8 cellular contexts compared by ENCODE assay signal in the genomic region with DNA sequence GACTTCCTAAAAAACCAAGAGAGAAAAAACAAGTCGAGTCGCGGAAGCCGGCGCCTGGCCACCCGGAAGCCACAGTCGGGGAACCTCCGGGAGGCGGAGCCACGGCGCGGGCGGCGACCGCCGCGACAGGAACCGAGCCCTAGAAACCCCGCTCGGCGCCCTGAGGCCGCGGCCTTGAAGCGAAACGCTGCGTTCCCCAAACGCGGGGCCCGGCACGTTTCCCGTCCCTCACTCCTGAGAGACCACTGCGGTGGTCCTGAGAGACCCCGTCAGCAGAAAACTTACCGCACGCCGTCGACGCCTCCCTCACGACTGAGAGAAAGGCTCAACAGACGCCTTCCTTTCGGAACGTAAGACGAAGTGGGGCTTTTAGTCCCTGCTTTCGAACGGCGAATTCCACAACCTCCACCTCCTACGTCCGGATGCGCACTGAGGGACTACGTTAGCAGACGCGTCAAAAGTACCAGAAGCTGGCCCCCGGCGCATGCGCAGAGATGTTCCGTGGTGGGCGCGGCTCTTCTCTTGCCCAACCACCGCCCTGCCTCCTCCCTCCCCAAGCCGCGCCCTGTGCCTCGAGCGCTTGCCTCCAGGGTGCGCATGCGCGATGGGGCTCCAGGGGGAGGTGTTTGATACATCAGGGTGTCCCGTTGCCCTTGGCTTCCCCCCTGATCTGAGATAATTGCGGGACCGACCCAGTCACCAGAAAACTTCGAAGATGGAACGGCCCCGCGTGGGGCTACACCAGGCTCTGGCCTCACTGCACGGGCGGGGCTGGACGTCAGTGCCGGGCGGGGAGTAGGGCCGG. TPM values are rescaled to one million over a fixed set of nuclear protein-coding genes. Genes with fewer than 3 reads are reported as not detected.
A peak's percentile ranks its signal among the peaks of the same experiment; 100 is the strongest.
DNase-seq lines count a peak whose midpoint lies in the region; ATAC-seq and TF ChIP-seq lines count a peak whose summit lies in the region.

A gene with protein sequence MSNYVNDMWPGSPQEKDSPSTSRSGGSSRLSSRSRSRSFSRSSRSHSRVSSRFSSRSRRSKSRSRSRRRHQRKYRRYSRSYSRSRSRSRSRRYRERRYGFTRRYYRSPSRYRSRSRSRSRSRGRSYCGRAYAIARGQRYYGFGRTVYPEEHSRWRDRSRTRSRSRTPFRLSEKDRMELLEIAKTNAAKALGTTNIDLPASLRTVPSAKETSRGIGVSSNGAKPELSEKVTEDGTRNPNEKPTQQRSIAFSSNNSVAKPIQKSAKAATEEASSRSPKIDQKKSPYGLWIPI (minus strand): TSS at position 431 of the 805 bp plus-strand sequence. CDS start 491 bp downstream, outside the sequence.

- H3K4me1 Mint-ChIP-seq in CD8-positive, alpha-beta T cell (ENCODE audit: low read depth): peaks cover 43% of the 10 kb centered on the region

- CTCF ChIA-PET in CD8-positive, alpha-beta T cell (lab: Charles Lee): interaction anchor here (1.2 kb wide), 1 partner anchor 15 kb away, joined by 3 read pairs; a partner anchor contains a TSS
- CTCF ChIA-PET in activated CD8-positive, alpha-beta memory T cell treated with anti-CD3 and anti-CD28 coated beads for 36 hours (lab: Charles Lee): interaction anchor here (1.0 kb wide), 1 partner anchor 15 kb away, joined by 3 read pairs; no protein-coding TSS in a partner anchor

- H3K27ac Mint-ChIP-seq in CD8-positive, alpha-beta T cell: peak within 1 kb of the TSS; percentile 99

- peak within 1 kb of the TSS; percentile 97 for H3K27ac ChIP-seq in CD8-positive, alpha-beta T cell (ENCODE audit: low read depth, low read length)
- H3K27ac ChIP-seq in effector memory CD4-positive, alpha-beta T cell (ENCODE audit: insufficient read depth, low read length, poor library complexity, severe bottlenecking): peak within 1 kb of the TSS; percentile 99

- H3K9me3 ChIP-seq in CD8-positive, alpha-beta T cell (ENCODE audit: low read length): no peaks in the 10 kb centered on the region
- H3K9me3 ChIP-seq in effector memory CD4-positive, alpha-beta T cell (ENCODE audit: control insufficient read depth, low read length): no peaks in the 10 kb centered on the region

- peaks cover 45% of the 10 kb centered on the region for H3K4me1 ChIP-seq in CD8-positive, alpha-beta T cell (ENCODE audit: insufficient read depth, low read length)
- H3K4me1 ChIP-seq in effector memory CD4-positive, alpha-beta T cell (ENCODE audit: control insufficient read depth, insufficient read depth, low read length, poor library complexity, severe bottlenecking): peaks cover 32% of the 10 kb centered on the region

- POLR2A ChIA-PET in CD8-positive, alpha-beta T cell (lab: Charles Lee): interaction anchor here (0.6 to 5.4 kb wide), 18 partner anchors 9 to 1253 kb away, joined by 3 to 131 read pairs (median 4); a partner anchor contains a TSS
- POLR2A ChIA-PET in activated CD8-positive, alpha-beta memory T cell treated with anti-CD3 and anti-CD28 coated beads for 36 hours (lab: Charles Lee): interaction anchor here (0.5 to 1.4 kb wide), 3 partner anchors 8 to 604 kb away, joined by 3 to 16 read pairs (median 3); a partner anchor contains a TSS

- intact Hi-C loops in CD8-positive, alpha-beta T cell (cut with DNase I, micrococcal nuclease): loop anchor here (1.0 to 10.0 kb wide), 8 partner anchors 15 to 868 kb away; a partner anchor contains a TSS

- no peak for TF ChIP-seq CTCF in CD8-positive, alpha-beta T cell (IDR thresholded peaks at IDR 0.05)

- peak within 1 kb of the TSS; percentile 82 for H3K4me3 ChIP-seq in CD8-positive, alpha-beta T cell (ENCODE audit: low read depth, low read length)
- peak within 1 kb of the TSS; percentile 99 for H3K4me3 ChIP-seq in effector memory CD4-positive, alpha-beta T cell (ENCODE audit: insufficient read depth, low read depth, low read length, poor library complexity, severe bottlenecking)

- H3K9me3 Mint-ChIP-seq in CD8-positive, alpha-beta T cell: no peaks in the 10 kb centered on the region

- peaks cover 48% of the 10 kb centered on the region for H3K36me3 Mint-ChIP-seq in CD8-positive, alpha-beta T cell

- H3K27me3 Mint-ChIP-seq in CD8-positive, alpha-beta T cell (ENCODE audit: low read depth): no peaks in the 10 kb centered on the region

- peak; percentile 86 for ATAC-seq in CD8-positive, alpha-beta T cell
- ATAC-seq in GM19467 (IDR thresholded peaks at IDR 0.05; ENCODE audit: unreplicated experiment): peak; percentile 81

- peaks cover 41% of the 10 kb centered on the region for H3K36me3 ChIP-seq in CD8-positive, alpha-beta T cell (ENCODE audit: insufficient read depth, low read length)
- peaks cover 46% of the 10 kb centered on the region for H3K36me3 ChIP-seq in effector memory CD4-positive, alpha-beta T cell (ENCODE audit: control insufficient read depth, insufficient read depth, low read length)

- peak; percentile 99 to 100 (median 100) for DNase-seq in CD8-positive, alpha-beta T cell
- peak; percentile 90 for DNase-seq in HS-5 (ENCODE audit: low read depth)
- peak; percentile 99 for DNase-seq in NK-92 treated with Interleukin-12 subunit alpha and Interleukin-12 subunit beta, amount 100 ng/mL, for 24 hours (lab: John Stamatoyannopoulos, UW)
- peak; percentile 99 to 100 (median 100) for DNase-seq in effector memory CD4-positive, alpha-beta T cell
- DNase-seq in medulla oblongata (ENCODE audit: extremely low spot score): peak; percentile 100
- peak; percentile 100 for DNase-seq in stimulated activated CD8-positive, alpha-beta memory T cell treated with anti-CD3 and anti-CD28 coated beads, Interleukin-12 subunit alpha, Interleukin-12 subunit beta, amount 100 ng/mL, for 1 hour (ENCODE audit: low read depth)

- no peaks in the 10 kb centered on the region for H3K27me3 ChIP-seq in CD8-positive, alpha-beta T cell (ENCODE audit: insufficient read depth, low read length)
- no peaks in the 10 kb centered on the region for H3K27me3 ChIP-seq in effector memory CD4-positive, alpha-beta T cell (replicated peaks; ENCODE audit: control insufficient read depth, insufficient read depth, low read length, poor library complexity, severe bottlenecking)

- peak within 1 kb of the TSS; percentile 96 for H3K4me3 Mint-ChIP-seq in CD8-positive, alpha-beta T cell

RNA-seq across cellular contexts. Expression of the gene that starts here (rescaled TPM):
- 100 to 1,000 TPM; 472 to 482 TPM for total RNA-seq in CD8-positive, alpha-beta T cell
- 10 to 100 TPM; 81.0 to 95.0 TPM for total RNA-seq in activated CD8-positive, alpha-beta memory T cell treated with anti-CD3 and anti-CD28 coated beads for 36 hours

Comparison
In these comparisons a context has a peak if more than half of its experiments do, and no peak if none do; other contexts are left out.
1. Peak in every context shown above with its lines: DNase-seq, ATAC-seq, H3K4me3 ChIP-seq and H3K27ac ChIP-seq.
2. RNA of the gene that starts here (total RNA-seq): 472 to 482 TPM in CD8-positive, alpha-beta T cell; 81.0 to 95.0 TPM in activated CD8-positive, alpha-beta memory T cell treated with anti-CD3 and anti-CD28 coated beads for 36 hours; every median in the first group is over 4 times any median in the second.